Comparison of ENCODE assay signal across 20 cellular contexts in the genomic region with DNA sequence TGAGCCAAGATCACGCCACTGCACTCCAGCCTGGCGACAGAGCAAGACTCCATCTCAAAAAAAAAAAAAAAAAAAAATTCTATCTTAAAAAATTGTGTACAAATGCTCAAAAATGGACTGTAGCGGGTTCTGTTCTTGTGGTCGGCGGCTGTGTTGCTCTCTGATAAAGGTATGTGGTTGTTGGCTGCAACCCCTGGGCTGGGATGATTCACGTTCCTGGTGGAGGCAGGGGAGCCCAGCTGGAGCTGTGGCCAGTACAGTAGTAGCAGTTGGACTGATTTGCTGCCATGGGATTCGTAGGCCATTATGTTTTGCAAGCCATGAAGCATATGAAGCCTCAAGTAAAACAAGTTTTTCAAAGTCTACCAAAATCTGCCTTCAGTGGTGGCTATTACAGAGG. TPM values are rescaled to one million over a fixed set of nuclear protein-coding genes. Genes with fewer than 3 reads are reported as not detected.
A peak's percentile ranks its signal among the peaks of the same experiment; 100 is the strongest.
DNase-seq lines count a peak whose midpoint lies in the region; ATAC-seq and TF ChIP-seq lines count a peak whose summit lies in the region.
"Had no signal": no experiment of that assay in that cellular context is flagged by ENCODE, and none has a peak within 500 bp of the region (broad histone marks: within the 10 kb centered on the region; RNA-seq: fewer than 3 reads in every experiment).

No MANE protein-coding gene starts in this region.

- H3K14ac ChIP-seq in H9 (ENCODE audit: insufficient read depth, low read length): no peak overlapping the region

- DNase-seq in AG09309 (ENCODE audit: low read depth) (peak; percentile 72), H9 (no peak), amniotic epithelial cell (ENCODE audit: low read depth) (peak; percentile 94), glomerular visceral epithelial cell (ENCODE audit: extremely low spot score) (peak; percentile 78), T-helper 1 cell (no peak), COR-L47 (lab: John Stamatoyannopoulos, UW) (no peak)
- no peak for DNase-seq in activated CD4-positive, CD25-positive, alpha-beta regulatory T cell treated with anti-CD3 and anti-CD28 coated beads, Interleukin-2, amount 50 U/mL, for 72 hours
- DNase-seq: activated CD4-positive, alpha-beta T cell treated with anti-CD3 and anti-CD28 coated beads, Interleukin-2, amount 50 U/mL, for 48 hours; adrenal gland; Calu3; GDM1; NCI-H187 treated with DMSO at 0.1 percent for 48 hours; NCI-H524; T1000 had no signal

- H3K4me3 ChIP-seq in AG09309 (ENCODE audit: control insufficient read depth, low read depth, low read length): no peak overlapping the region
- H3K4me3 ChIP-seq: adrenal gland, HAP-1, SJSA1, suprapubic skin had no signal

- no peaks in the 10 kb centered on the region for H3K9me3 Mint-ChIP-seq in H9
- H3K9me3 Mint-ChIP-seq: neural crest cell had no signal

- H3K56ac ChIP-seq in H9 (ENCODE audit: insufficient read length, low read depth, low read length): no peak overlapping the region

- no peaks in the 10 kb centered on the region for H3K79me1 ChIP-seq in H9 (ENCODE audit: insufficient read depth, low read depth, low read length, poor library complexity, severe bottlenecking)

- no peak overlapping the region for H3K27ac ChIP-seq in H9 (ENCODE audit: insufficient read length, low read depth, low read length)
- H3K27ac ChIP-seq: adrenal gland, SJSA1, suprapubic skin had no signal

- ATAC-seq in HG03520 (IDR thresholded peaks at IDR 0.05; ENCODE audit: unreplicated experiment): no peak

- H2AFZ ChIP-seq in H9 (ENCODE audit: low read length): no peak overlapping the region

- no peaks in the 10 kb centered on the region for H4K20me1 ChIP-seq in H9 (ENCODE audit: control insufficient read depth, insufficient read depth, insufficient read length)

- no peak overlapping the region for H2AK5ac ChIP-seq in H9 (ENCODE audit: insufficient read length, low read length)

- no peak overlapping the region for H4K8ac ChIP-seq in H9 (replicated peaks; ENCODE audit: insufficient read length, low read depth, low read length)

- H3K27me3 Mint-ChIP-seq in H9 (ENCODE audit: low read depth): no peaks in the 10 kb centered on the region
- H3K27me3 Mint-ChIP-seq: B cell had no signal

- no peaks in the 10 kb centered on the region for H3K23me2 ChIP-seq in H9 (ENCODE audit: insufficient read length, low read depth, low read length, poor library complexity, severe bottlenecking)

- no peak overlapping the region for H3T11ph ChIP-seq in H9 (ENCODE audit: low read length)

- no peaks in the 10 kb centered on the region for H3K27me3 ChIP-seq in H9 (ENCODE audit: insufficient read depth, low read length)
- H3K27me3 ChIP-seq: adrenal gland, SJSA1, suprapubic skin had no signal

- no peak overlapping the region for H4K5ac ChIP-seq in H9 (ENCODE audit: insufficient read length, low read depth, low read length)

- no peak overlapping the region for H2BK5ac ChIP-seq in H9 (ENCODE audit: insufficient read length, low read length)

- no CpG with 5 or more reads among the region's 7 CpGs for WGBS in H9 (ENCODE audit: extremely low coverage, insufficient read length, low lambda C conversion rate)

- H2BK15ac ChIP-seq in H9 (ENCODE audit: low read depth, low read length): no peak overlapping the region

- TF ChIP-seq CTCF in AG09309 (IDR thresholded peaks at IDR 0.05; ENCODE audit: control insufficient read depth, insufficient read depth, low read depth, low read length, missing control alignments) (no peak), H9 (conservative IDR thresholded peaks at IDR 0.05) (no peak)

- H3K4me3 Mint-ChIP-seq in H9: no peak overlapping the region
- H3K4me3 Mint-ChIP-seq: B cell, neural crest cell had no signal

- peak overlapping the region in 2 of 3 experiments; percentile 25 to 73; a peak in 4 of 7 replicates for H3K27ac Mint-ChIP-seq in H9
- H3K27ac Mint-ChIP-seq: B cell had no signal

- no peaks in the 10 kb centered on the region; the same call in 1 of the 2 replicates for H3K4me1 ChIP-seq in H9 (ENCODE audit: insufficient read depth, low read length)
- H3K4me1 ChIP-seq: adrenal gland, HAP-1, SJSA1, suprapubic skin had no signal

- no peak overlapping the region for H2BK12ac ChIP-seq in H9 (ENCODE audit: insufficient read length, low read depth, low read length)

- no peak overlapping the region for H3K4ac ChIP-seq in H9 (ENCODE audit: low read depth, low read length)

- H2BK20ac ChIP-seq in H9 (ENCODE audit: low read depth, low read length, poor library complexity, severe bottlenecking): no peak overlapping the region

- H2BK120ac ChIP-seq in H9 (ENCODE audit: low read depth, low read length, poor library complexity, severe bottlenecking): no peak overlapping the region

- H3K9ac ChIP-seq in H9 (ENCODE audit: extremely low read depth, insufficient read length, low read length): no peak overlapping the region

- H3K23ac ChIP-seq in H9 (ENCODE audit: insufficient read length, low read depth, low read length): no peak overlapping the region

- H3K18ac ChIP-seq in H9 (ENCODE audit: insufficient read length, low read depth, low read length): no peak overlapping the region

- peaks cover 7% of the 10 kb centered on the region; the same call in 1 of the 2 replicates for H3K79me2 ChIP-seq in H9 (ENCODE audit: insufficient read depth, low read length)

- H3K36me3 Mint-ChIP-seq in H9 (ENCODE audit: insufficient read depth in 1 of 3, low read depth in 3 of 3): peaks cover 61 to 82% (median 61%) of the 10 kb centered on the region in 3 experiments

- H4K91ac ChIP-seq in H9 (ENCODE audit: insufficient read length, low read depth, low read length): no peak overlapping the region

- H3K4me1 Mint-ChIP-seq in H9: peaks cover 21 to 38% of the 10 kb centered on the region in 2 experiments
- H3K4me1 Mint-ChIP-seq: neural crest cell had no signal

- H3K9me3 ChIP-seq in H9 (ENCODE audit: control insufficient read depth, low read depth, low read length): no peaks in the 10 kb centered on the region
- H3K9me3 ChIP-seq: adrenal gland, HAP-1, SJSA1, suprapubic skin had no signal

- H3K4me2 ChIP-seq in H9 (ENCODE audit: insufficient read depth, insufficient read length, low read length): no peak overlapping the region

RNA-seq across cellular contexts. Expression of a gene that starts 22.3 kb away (rescaled TPM):
- total RNA-seq in H9 (2021): 110 and 117 TPM in 2 replicates

RNA-seq across cellular contexts. Expression of a gene that starts 32.4 kb away (rescaled TPM):
- 32.6 and 33.6 TPM in 2 replicates for total RNA-seq in H9 (2021)

Comparison
In these comparisons a context has a peak if more than half of its experiments do, and no peak if none do; other contexts are left out.
1. DNase-seq: peak in AG09309 (single experiment), amniotic epithelial cell (single experiment) and glomerular visceral epithelial cell (single experiment); none in H9 (single experiment), T-helper 1 cell (0 of 5), COR-L47 (single experiment) and activated CD4-positive, CD25-positive, alpha-beta regulatory T cell treated with anti-CD3 and anti-CD28 coated beads, Interleukin-2, amount 50 U/mL, for 72 hours (single experiment).